7 cellular contexts compared by ENCODE assay signal in the genomic region with DNA sequence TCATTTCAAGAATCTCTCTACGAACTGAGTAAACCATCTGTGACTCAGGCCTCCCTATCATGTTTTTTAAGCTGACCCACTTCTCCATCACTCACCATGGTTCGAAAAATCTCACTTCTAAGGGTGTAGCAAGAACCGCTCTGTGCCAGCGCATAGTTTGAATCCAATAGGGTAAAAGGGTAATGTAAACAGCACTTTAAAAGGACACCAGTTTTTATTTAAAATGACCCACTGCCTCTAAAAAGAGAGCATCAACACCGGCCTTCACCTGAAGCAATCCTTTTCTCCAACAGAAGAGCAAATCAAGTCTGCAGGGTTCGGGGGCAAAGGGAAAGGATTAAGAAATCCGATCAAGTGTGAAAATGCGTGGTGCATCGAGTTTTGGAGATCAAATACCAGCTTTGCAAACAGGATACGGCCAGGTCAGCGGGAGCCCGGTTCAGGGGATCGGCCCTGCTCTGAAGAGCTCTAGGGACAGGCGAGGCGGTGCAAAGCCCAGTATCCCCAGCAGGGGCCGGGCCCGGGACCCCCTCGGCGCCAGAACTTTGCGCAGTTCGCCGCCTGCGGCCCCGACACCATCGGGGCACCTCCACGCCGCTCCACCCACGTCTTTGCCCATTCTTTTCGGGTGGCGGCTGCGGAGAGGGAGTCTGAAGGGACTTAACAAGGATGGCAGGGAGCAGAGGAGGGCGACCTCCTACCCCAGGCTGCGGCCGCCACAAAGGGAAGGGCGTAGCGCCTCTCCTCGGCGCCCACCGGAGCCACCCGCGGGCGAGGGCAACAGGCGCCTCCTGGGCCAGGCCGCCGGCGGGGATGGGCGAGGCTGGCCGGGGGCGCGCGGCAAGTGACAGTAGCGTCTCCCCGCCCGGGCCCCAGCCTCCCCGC. TPM values are rescaled to one million over a fixed set of nuclear protein-coding genes. Genes with fewer than 3 reads are reported as not detected.
DNase-seq lines count a peak whose midpoint lies in the region; ATAC-seq and TF ChIP-seq lines count a peak whose summit lies in the region.

No MANE protein-coding gene starts in this region.

- 0 out of 2 replicates have a peak, but pooled peaks have one; percentile 9 for TF ChIP-seq CTCF in LNCaP clone FGC (IDR thresholded peaks at IDR 0.05; ENCODE audit: control insufficient read depth, extremely low read depth, insufficient read depth)
- no peak for TF ChIP-seq CTCF in lower leg skin (IDR thresholded peaks at IDR 0.05)

- no peak for TF ChIP-seq POLR2A in lower leg skin (IDR thresholded peaks at IDR 0.05)

- DNase-seq in HCEC 1CT (peak; percentile 75), LNCaP clone FGC (ENCODE audit: low read depth) (no peak), ecto neural progenitor cell (ENCODE audit: low spot score) (peak; percentile 87), lower leg skin (ENCODE audit: low spot score in 2 of 2) (peak; percentile 38 to 88)
- peak; percentile 55 for DNase-seq in activated CD4-positive, alpha-beta T cell treated with anti-CD3 and anti-CD28 coated beads for 48 hours
- peak; percentile 25 to 30 for DNase-seq in stimulated activated CD4-positive, alpha-beta T cell treated with anti-CD3 and anti-CD28 coated beads, Interleukin-4, amount 100 ng/mL, for 48 hours (ENCODE audit: low read depth in 2 of 2)

- H3K4me3 ChIP-seq in LNCaP clone FGC (ENCODE audit: low read depth, low read length) (peak overlapping the region; percentile 81), lower leg skin (ENCODE audit: low read depth, poor library complexity, severe bottlenecking) (peak overlapping the region; percentile 57)

- peak; percentile 43 for ATAC-seq in GM18498 (IDR thresholded peaks at IDR 0.05; ENCODE audit: unreplicated experiment)

- intact Hi-C loops in lower leg skin (cut with DNase I; ENCODE audit: low total_unique reads): loop anchor here (5.0 kb wide), 1 partner anchor 330 kb away; a partner anchor contains a TSS

- 2 to 3% methylated on average over 32 to 41 of the region's 55 CpGs for WGBS in lower leg skin, 2 donors

RNA-seq across cellular contexts. Expression of a gene that starts 0.8 kb away (rescaled TPM):
- 10 to 100 TPM; 15.9 to 23.4 (median 20.9) TPM for total RNA-seq in lower leg skin
